In genomic region chr21:40546657-40547056, GRCh38 we compare ENCODE assay signal across 33 cellular contexts.
A peak's percentile ranks its signal among the peaks of the same experiment; 100 is the strongest.
DNase-seq lines count a peak whose midpoint lies in the region; ATAC-seq, FAIRE-seq and TF ChIP-seq lines count a peak whose summit lies in the region.
"Had no signal": no experiment of that assay in that cellular context is flagged by ENCODE, and none has a peak within 500 bp of the region (broad histone marks: within the 10 kb centered on the region; RNA-seq: fewer than 3 reads in every experiment).

No MANE protein-coding gene starts in this region.

- ATAC-seq in right lobe of liver (peak in 3 of 4 donors; percentile 18 to 54 (median 53)), HepG2 (no peak)
- ATAC-seq: HCT116, K562, left lobe of liver had no signal

- no peak overlapping the region for H3K9ac ChIP-seq in HepG2 (ENCODE audit: insufficient read depth, low read depth, low read length)
- H3K9ac ChIP-seq: SK-N-SH had no signal

- H3K4me3 ChIP-seq in right lobe of liver (no peak overlapping the region), HepG2 (replicated peaks in 1 of 3; ENCODE audit: insufficient read depth in 1 of 3, low read depth in 2 of 3, low read length in 3 of 3) (no peak overlapping the region), Peyer's patch (no peak overlapping the region), sigmoid colon (no peak overlapping the region), thyroid gland (replicated peaks in 1 of 3) (no peak overlapping the region)
- H3K4me3 ChIP-seq: K562, ovary, suprapubic skin had no signal

- no peaks in the 10 kb centered on the region for H3K36me3 ChIP-seq in right lobe of liver
- H3K36me3 ChIP-seq in HepG2 (replicated peaks in 1 of 2; ENCODE audit: control insufficient read depth in 1 of 2, insufficient read depth in 2 of 2, low read length in 2 of 2): no peaks in the 10 kb centered on the region
- no peaks in the 10 kb centered on the region for H3K36me3 ChIP-seq in Peyer's patch
- H3K36me3 ChIP-seq in sigmoid colon: no peaks in the 10 kb centered on the region
- no peaks in the 10 kb centered on the region for H3K36me3 ChIP-seq in thyroid gland
- H3K36me3 ChIP-seq: ovary, suprapubic skin had no signal

- no peak overlapping the region for H2AFZ ChIP-seq in HepG2 (ENCODE audit: low read length)

- H3K79me2 ChIP-seq in HepG2 (ENCODE audit: insufficient read depth, low read length): no peaks in the 10 kb centered on the region

- WGBS in right lobe of liver (ENCODE audit: insufficient coverage, low coverage, low lambda C conversion rate, missing lambda C conversion rate): 52% methylated on average over 2 of the region's 2 CpGs
- 8% methylated on average over 2 of the region's 2 CpGs for WGBS in HepG2 (ENCODE audit: low lambda C conversion rate)
- WGBS in sigmoid colon, 2 donors: 52 to 76% methylated on average over 2 of the region's 2 CpGs
- WGBS in thyroid gland, 2 donors: 87 to 92% methylated on average over 2 of the region's 2 CpGs

- H3K27ac ChIP-seq in right lobe of liver (no peak overlapping the region), HepG2 (ENCODE audit: extremely low read length, insufficient read depth, low read length) (no peak overlapping the region), Peyer's patch (no peak overlapping the region), sigmoid colon (no peak overlapping the region), thyroid gland (no peak overlapping the region)
- H3K27ac ChIP-seq: ovary, suprapubic skin had no signal

- peaks cover 6% of the 10 kb centered on the region for H3K27me3 Mint-ChIP-seq in brain
- H3K27me3 Mint-ChIP-seq: activated B cell treated with CpG ODN at 0.5 μM for 24 hours; activated CD4-positive, alpha-beta T cell treated with anti-CD3 and anti-CD28 coated beads, Interleukin-2, amount 10 ng/mL, durations not matched to agents 7 days and 5 days; activated naive CD8-positive, alpha-beta T cell treated with anti-CD3 and anti-CD28 coated beads, Interleukin-2, amount 10 ng/mL, durations not matched to agents 7 days and 5 days; activated T-cell treated with anti-CD3 and anti-CD28 coated beads, Interleukin-2, amount 50 U/mL, for 24 hours; CD4-positive, CD25-positive, alpha-beta regulatory T cell; memory B cell had no signal

- no peaks in the 10 kb centered on the region for H4K20me1 ChIP-seq in HepG2 (ENCODE audit: insufficient read depth, low read length)

- peak overlapping the region in 4 of 5 experiments; percentile 11 to 96 (median 80) for H3K27ac Mint-ChIP-seq in brain
- H3K27ac Mint-ChIP-seq: activated B cell treated with CpG ODN at 0.5 μM for 24 hours; activated CD4-positive, alpha-beta T cell treated with anti-CD3 and anti-CD28 coated beads, Interleukin-2, amount 10 ng/mL, durations not matched to agents 7 days and 5 days; activated naive CD8-positive, alpha-beta T cell treated with anti-CD3 and anti-CD28 coated beads, Interleukin-2, amount 10 ng/mL, durations not matched to agents 7 days and 5 days; activated T-cell treated with anti-CD3 and anti-CD28 coated beads, Interleukin-2, amount 50 U/mL, for 24 hours; CD4-positive, CD25-positive, alpha-beta regulatory T cell; endodermal cell; memory B cell had no signal

- POLR2A ChIA-PET in HepG2 (lab: Yijun Ruan, JAX): no interaction called here

- TF ChIP-seq POLR2A in right lobe of liver (IDR thresholded peaks at IDR 0.05) (no peak), HepG2 (IDR thresholded peaks at IDR 0.05; ENCODE audit: insufficient read depth in 1 of 2, low read depth in 2 of 2, low read length in 2 of 2) (no peak), Peyer's patch (IDR thresholded peaks at IDR 0.05) (no peak), sigmoid colon (IDR thresholded peaks at IDR 0.05) (no peak), thyroid gland (IDR thresholded peaks at IDR 0.05) (no peak)

- no peak overlapping the region for H3K4me3 Mint-ChIP-seq in brain
- H3K4me3 Mint-ChIP-seq: activated B cell treated with CpG ODN at 0.5 μM for 24 hours; activated CD4-positive, alpha-beta T cell treated with anti-CD3 and anti-CD28 coated beads, Interleukin-2, amount 10 ng/mL, durations not matched to agents 7 days and 5 days; activated naive CD8-positive, alpha-beta T cell treated with anti-CD3 and anti-CD28 coated beads, Interleukin-2, amount 10 ng/mL, durations not matched to agents 7 days and 5 days; activated T-cell treated with anti-CD3 and anti-CD28 coated beads, Interleukin-2, amount 50 U/mL, for 24 hours; CD4-positive, CD25-positive, alpha-beta regulatory T cell; endodermal cell; memory B cell; neural crest cell had no signal

- in situ Hi-C loops in HepG2 (cut with HindIII; ENCODE audit: extremely low pct_ligation_motif_present, low pct_unique_long_range_greater_than_20kb): no loop called here

- no peak for TF ChIP-seq CTCF in right lobe of liver (IDR thresholded peaks at IDR 0.05)
- no peak for TF ChIP-seq CTCF in HepG2 (CRISPR knock-in tag; IDR thresholded peaks at IDR 0.05)
- no peak for TF ChIP-seq CTCF in brain (conservative IDR thresholded peaks at IDR 0.05)
- TF ChIP-seq CTCF in Peyer's patch (IDR thresholded peaks at IDR 0.05): no peak
- no peak for TF ChIP-seq CTCF in sigmoid colon (IDR thresholded peaks at IDR 0.05)
- no peak for TF ChIP-seq CTCF in thyroid gland (IDR thresholded peaks at IDR 0.05)

- intact Hi-C loops in right lobe of liver (cut with DNase I) (no loop called here), HepG2 (cut with micrococcal nuclease; ENCODE audit: unreplicated experiment) (no loop called here), sigmoid colon (cut with DNase I) (no loop called here), thyroid gland (cut with DNase I) (no loop called here)

- TF ChIP-seq RAD21 in HepG2 (CRISPR knock-in tag; IDR thresholded peaks at IDR 0.05): no peak

- H3K4me1 ChIP-seq in right lobe of liver (no peaks in the 10 kb centered on the region), HepG2 (ENCODE audit: insufficient read depth, low read length) (no peaks in the 10 kb centered on the region), Peyer's patch (no peaks in the 10 kb centered on the region), sigmoid colon (no peaks in the 10 kb centered on the region), thyroid gland (no peaks in the 10 kb centered on the region)
- H3K4me1 ChIP-seq: suprapubic skin had no signal

- no peaks in the 10 kb centered on the region for H3K36me3 Mint-ChIP-seq in brain
- H3K36me3 Mint-ChIP-seq: activated naive CD8-positive, alpha-beta T cell treated with anti-CD3 and anti-CD28 coated beads, Interleukin-2, amount 10 ng/mL, durations not matched to agents 7 days and 5 days; CD4-positive, CD25-positive, alpha-beta regulatory T cell had no signal

- no peak overlapping the region for H3K4me2 ChIP-seq in HepG2 (ENCODE audit: low read depth, low read length)
- H3K4me2 ChIP-seq: SK-N-SH had no signal

- H3K9me3 ChIP-seq in right lobe of liver (no peaks in the 10 kb centered on the region), HepG2 (ENCODE audit: low read length) (peaks cover 96% of the 10 kb centered on the region), Peyer's patch (no peaks in the 10 kb centered on the region), sigmoid colon (peaks cover 0 to 3% (median 0%) of the 10 kb centered on the region in 4 donors), thyroid gland (no peaks in the 10 kb centered on the region)
- H3K9me3 ChIP-seq: SK-N-SH had no signal

- TF ChIP-seq EP300 in HepG2 (IDR thresholded peaks at IDR 0.05; ENCODE audit: low read depth in 2 of 2, low read length in 2 of 2): no peak
- TF ChIP-seq EP300 in HepG2 (CRISPR knock-in tag; IDR thresholded peaks at IDR 0.05; ENCODE audit: borderline replicate concordance): no peak
- TF ChIP-seq EP300 in sigmoid colon (IDR thresholded peaks at IDR 0.05): no peak

- peaks cover 3 to 60% (median 11%) of the 10 kb centered on the region in 5 experiments for H3K9me3 Mint-ChIP-seq in brain
- H3K9me3 Mint-ChIP-seq: activated naive CD8-positive, alpha-beta T cell treated with anti-CD3 and anti-CD28 coated beads, Interleukin-2, amount 10 ng/mL, durations not matched to agents 7 days and 5 days had no signal

- no TSS peak for BruUV-seq in HepG2 (replicated peaks; lab: Mats Ljungman, UMichigan)

- H3K27me3 ChIP-seq in right lobe of liver (no peaks in the 10 kb centered on the region), HepG2 (ENCODE audit: control insufficient read depth in 1 of 2, insufficient read depth in 2 of 2, low read length in 2 of 2) (no peaks in the 10 kb centered on the region), Peyer's patch (no peaks in the 10 kb centered on the region), sigmoid colon (no peaks in the 10 kb centered on the region), thyroid gland (no peaks in the 10 kb centered on the region)
- H3K27me3 ChIP-seq: ovary, suprapubic skin had no signal

- FAIRE-seq in HepG2 (lab: Jason Lieb, UNC): no peak
- FAIRE-seq: astrocyte, GM18507, islet of Langerhans, K562 had no signal

- CTCF ChIA-PET in HepG2 (lab: Yijun Ruan, JAX; ENCODE audit: low intra/inter-chr PET ratio, low total read pairs): no interaction called here

- DNase-seq in right lobe of liver (no peak), HepG2 (ENCODE audit: low spot score) (no peak), OCI-M1 (lab: John Stamatoyannopoulos, UW) (peak; percentile 23), NCI-H2196 (lab: John Stamatoyannopoulos, UW; ENCODE audit: unreplicated experiment) (no peak), Peyer's patch (no peak), sigmoid colon (no peak), thyroid gland (no peak)
- DNase-seq: activated B cell treated with CpG ODN at 0.5 μM for 24 hours; activated CD4-positive, alpha-beta T cell treated with anti-CD3 and anti-CD28 coated beads, Interleukin-2, amount 10 ng/mL, durations not matched to agents 7 days and 5 days; activated gamma-delta T cell; activated naive CD8-positive, alpha-beta T cell treated with anti-CD3 and anti-CD28 coated beads, Interleukin-2, amount 10 ng/mL, durations not matched to agents 7 days and 5 days; activated T-cell treated with anti-CD3 and anti-CD28 coated beads, Interleukin-2, amount 50 U/mL, for 24 hours; CD4-positive, CD25-positive, alpha-beta regulatory T cell; endodermal cell; MM.1S; NCI-H1436 treated with DMSO at 0.1 percent for 48 hours; NCI-H2081 treated with DMSO at 0.1 percent for 48 hours; NCI-H345; NCI-H69; ovary; SK-N-SH; stimulated activated CD4-positive, alpha-beta T cell treated with anti-CD3 and anti-CD28 coated beads, Interleukin-1b, Interleukin-23, amount 100 ng/mL, for 48 hours; stimulated activated naive CD4-positive, alpha-beta T cell treated with Interleukin-2 at 50 U/mL for 16 hours had no signal

- peaks cover 15% of the 10 kb centered on the region for H3K4me1 Mint-ChIP-seq in brain
- H3K4me1 Mint-ChIP-seq: activated B cell treated with CpG ODN at 0.5 μM for 24 hours; activated CD4-positive, alpha-beta T cell treated with anti-CD3 and anti-CD28 coated beads, Interleukin-2, amount 10 ng/mL, durations not matched to agents 7 days and 5 days; activated naive CD8-positive, alpha-beta T cell treated with anti-CD3 and anti-CD28 coated beads, Interleukin-2, amount 10 ng/mL, durations not matched to agents 7 days and 5 days; CD4-positive, CD25-positive, alpha-beta regulatory T cell; memory B cell had no signal

TF ChIP-seq in HepG2, 621 proteins besides CTCF, POLR2A, EP300 and RAD21:
- no peak for TF ChIP-seq NCOR1 (IDR thresholded peaks at IDR 0.05; ENCODE audit: borderline replicate concordance, low read length)
- no peak for TF ChIP-seq NR1H2 (CRISPR knock-in tag; IDR thresholded peaks at IDR 0.05; ENCODE audit: borderline replicate concordance, low read depth)
